Comparison of ENCODE assay signal across 8 cellular contexts in genomic region chr16:68538880-68539701, GRCh38. TPM values are rescaled to one million over a fixed set of nuclear protein-coding genes. Genes with fewer than 3 reads are reported as not detected.
A peak's percentile ranks its signal among the peaks of the same experiment; 100 is the strongest.
DNase-seq lines count a peak whose midpoint lies in the region; ATAC-seq and TF ChIP-seq lines count a peak whose summit lies in the region.

Gene ZFP90 (plus strand): TSS chr16:68539291. CDS start chr16:68539793, 502 bp downstream.

- H3K27me3 ChIP-seq in AG04450 (ENCODE audit: control insufficient read depth, insufficient read depth, low read length), result no peaks in the 10 kb centered on the region
- no peaks in the 10 kb centered on the region for H3K27me3 ChIP-seq in kidney epithelial cell (ENCODE audit: control insufficient read depth, insufficient read depth, low read length)

- H3K4me3 ChIP-seq in AG04450 (ENCODE audit: low read depth, low read length), result peak within 1 kb of the TSS; percentile 75
- peak within 1 kb of the TSS; percentile 86 for H3K4me3 ChIP-seq in kidney epithelial cell (ENCODE audit: low read depth, low read length)

- no peak within 1 kb of the TSS for H3K27ac ChIP-seq in AG04450 (ENCODE audit: low read depth, low read length)

- CTCF ChIA-PET in AG04450 (lab: Charles Lee), result interaction anchor here (0.8 to 2.2 kb wide), 2 partner anchors 10 to 18 kb away, joined by 3 to 15 read pairs; no protein-coding TSS in a partner anchor

- DNase-seq in AG04450 (ENCODE audit: low read depth, low spot score) (peak; percentile 62), NCI-H345 (lab: John Stamatoyannopoulos, UW) (peak; percentile 90), cerebellar nuclear complex (lab: John Stamatoyannopoulos, UW) (peak; percentile 25 to 32), kidney epithelial cell (ENCODE audit: low read depth) (peak; percentile 37)
- DNase-seq in stimulated activated CD4-positive, alpha-beta T cell treated with anti-CD3 and anti-CD28 coated beads, Interleukin-15, amount 100 ng/mL, for 24 hours, result peak; percentile 92

- H3K9me3 ChIP-seq in AG04450 (ENCODE audit: control insufficient read depth, insufficient read depth, low read length), result peaks cover 20% of the 10 kb centered on the region

- POLR2A ChIA-PET in AG04450 (lab: Yijun Ruan, JAX), result no interaction called here

- TF ChIP-seq CTCF in AG04450 (IDR thresholded peaks at IDR 0.05; ENCODE audit: low read depth, low read length) (no peak), kidney epithelial cell (IDR thresholded peaks at IDR 0.05; ENCODE audit: insufficient read depth, low read length, poor library complexity, severe bottlenecking) (no peak)

- no peaks in the 10 kb centered on the region for H3K36me3 ChIP-seq in kidney epithelial cell (ENCODE audit: control insufficient read depth, insufficient read depth, low read length)

- ATAC-seq in GM18907 (IDR thresholded peaks at IDR 0.05; ENCODE audit: unreplicated experiment), result peak; percentile 81
- peak; percentile 87 for ATAC-seq in HG03159 (IDR thresholded peaks at IDR 0.05; ENCODE audit: unreplicated experiment)
- ATAC-seq in activated CD4-positive, CD25-positive, alpha-beta regulatory T cell treated with anti-CD3 and anti-CD28 coated beads, Interleukin-2, amount 50 U/mL, for 24 hours, result peak; percentile 94 to 96

RNA-seq across cellular contexts. Expression of gene ZFP90, which starts in this region (rescaled TPM):
- 21.4 and 25.2 TPM in 2 replicates for polyA plus RNA-seq in AG04450 (2011; rRNA removed)
- polyA minus RNA-seq in AG04450 (2011; rRNA and poly(A)+ RNA removed), result 16.2 and 24.6 TPM in 2 replicates
- total RNA-seq in kidney epithelial cell, result 49.2 and 57.7 TPM in 2 replicates

Comparison
In these comparisons a context has a peak if more than half of its experiments do, and no peak if none do; other contexts are left out.
1. DNase-seq: peak in every context shown above with its lines; median percentile 92 in stimulated activated CD4-positive, alpha-beta T cell treated with anti-CD3 and anti-CD28 coated beads, Interleukin-15, amount 100 ng/mL, for 24 hours; 90 in NCI-H345; 62 in AG04450; 37 in kidney epithelial cell; 28 in cerebellar nuclear complex.